In the genomic region with DNA sequence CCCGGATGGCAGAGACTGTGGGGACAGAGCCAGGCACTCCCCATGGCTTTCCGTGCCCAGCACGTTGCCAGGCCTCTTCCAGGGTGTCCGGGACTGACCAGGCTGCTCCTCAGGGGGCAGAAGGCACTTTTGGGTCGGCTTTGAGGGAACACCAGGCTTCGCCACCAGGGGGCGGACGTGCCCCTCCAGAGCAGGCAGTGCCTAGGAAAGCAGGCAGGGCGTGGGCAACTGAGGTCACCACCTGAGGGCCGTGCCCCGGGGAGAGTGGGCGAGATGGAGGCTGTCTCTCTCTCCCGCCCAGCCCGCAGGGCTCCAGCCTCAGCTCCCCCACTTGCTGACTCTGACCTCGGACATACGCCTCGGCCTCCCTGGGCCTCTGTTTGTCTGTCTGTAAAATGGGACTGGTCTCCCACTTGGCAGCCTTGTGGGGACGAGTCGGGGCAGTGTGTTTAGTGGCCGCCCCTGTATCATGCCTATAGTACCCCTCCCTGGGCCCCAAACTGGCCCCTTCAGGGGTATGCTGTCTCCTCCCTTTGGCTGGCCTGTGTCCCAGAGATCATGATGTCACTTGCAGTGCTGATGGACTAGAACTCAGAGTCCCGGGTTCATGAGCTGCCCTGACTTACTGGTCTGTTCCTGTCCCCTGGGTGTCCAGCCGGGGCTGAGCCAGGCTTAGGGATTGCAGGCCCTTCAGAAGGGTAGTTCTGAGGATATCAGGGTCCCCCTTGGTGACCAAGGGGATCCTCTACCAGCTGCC, we compare ENCODE assay signal across 9 cellular contexts. TPM values are rescaled to one million over a fixed set of nuclear protein-coding genes. Genes with fewer than 3 reads are reported as not detected.
A peak's percentile ranks its signal among the peaks of the same experiment; 100 is the strongest.
DNase-seq lines count a peak whose midpoint lies in the region; ATAC-seq and TF ChIP-seq lines count a peak whose summit lies in the region.
"Had no signal": no experiment of that assay in that cellular context is flagged by ENCODE, and none has a peak within 500 bp of the region (broad histone marks: within the 10 kb centered on the region; RNA-seq: fewer than 3 reads in every experiment).

No MANE protein-coding gene starts in this region.

- H3K36me3 ChIP-seq in left ventricle myocardium inferior: no peaks in the 10 kb centered on the region
- no peaks in the 10 kb centered on the region for H3K36me3 ChIP-seq in gastrocnemius medialis

- H3K27me3 ChIP-seq in left ventricle myocardium inferior (ENCODE audit: low read depth) (peaks cover 33% of the 10 kb centered on the region), gastrocnemius medialis (peaks cover 4 to 12% (median 7%) of the 10 kb centered on the region in 3 donors)

- H3K27ac ChIP-seq in left ventricle myocardium inferior (replicated peaks) (no peak overlapping the region), gastrocnemius medialis (no peak overlapping the region)

- CTCF ChIA-PET in Calu3 (lab: Charles Lee): no interaction called here

- no peak overlapping the region for H3K4me3 Mint-ChIP-seq in Calu3 (ENCODE audit: low read depth, unreplicated experiment)
- H3K4me3 Mint-ChIP-seq in activated naive CD8-positive, alpha-beta T cell treated with anti-CD3 and anti-CD28 coated beads, Interleukin-2, amount 50 U/mL, for 24 hours: no peak overlapping the region
- H3K4me3 Mint-ChIP-seq: T-helper 1 cell treated with Interleukin-12 subunit alpha and Interleukin-12 subunit beta and Interleukin-4 antibody, amounts not matched to agents 30 μg/mL and 1 μg/mL, for 36 hours had no signal

- TF ChIP-seq POLR2A in gastrocnemius medialis (IDR thresholded peaks at IDR 0.05): no peak

- TF ChIP-seq CTCF in Calu3 (IDR thresholded peaks at IDR 0.05; ENCODE audit: unreplicated experiment) (peak; percentile 93), left ventricle myocardium inferior (IDR thresholded peaks at IDR 0.05; ENCODE audit: borderline replicate concordance) (peak; percentile 92), gastrocnemius medialis (IDR thresholded peaks at IDR 0.05 in 4 of 5, conservative IDR thresholded peaks at IDR 0.05 in 1 of 5) (peak; percentile 60 to 87 (median 85))

- DNase-seq in Calu3: peak; percentile 92
- peak in 70 of 76 experiments; percentile 13 to 86 (median 66) for DNase-seq in HUDEP-2 (lab: John Stamatoyannopoulos, UW; ENCODE audit: unreplicated experiment in 76 of 76)
- DNase-seq in T-helper 1 cell: peak; percentile 69 to 84 (median 77)
- peak; percentile 91 for DNase-seq in activated naive CD8-positive, alpha-beta T cell treated with anti-CD3 and anti-CD28 coated beads, Interleukin-2, amount 50 U/mL, for 24 hours
- DNase-seq in left ventricle myocardium inferior: peak; percentile 77
- peak in 1 of 2 donors; percentile 47 for DNase-seq in gastrocnemius medialis
- DNase-seq in cerebellar nuclear complex (lab: John Stamatoyannopoulos, UW): no peak

- BruUV-seq in Calu3 (replicated peaks; lab: Mats Ljungman, UMichigan): no TSS peak

- H3K27me3 Mint-ChIP-seq in Calu3 (ENCODE audit: unreplicated experiment): peaks cover 14% of the 10 kb centered on the region
- H3K27me3 Mint-ChIP-seq in activated naive CD8-positive, alpha-beta T cell treated with anti-CD3 and anti-CD28 coated beads, Interleukin-2, amount 50 U/mL, for 24 hours: no peaks in the 10 kb centered on the region

- intact Hi-C loops in Calu3 (cut with micrococcal nuclease; ENCODE audit: unreplicated experiment) (loop anchor here (2.0 kb wide), 1 partner anchor 39 kb away; no protein-coding TSS in a partner anchor), left ventricle myocardium inferior (cut with micrococcal nuclease) (no loop called here), gastrocnemius medialis (cut with DNase I; ENCODE audit: low total_unique reads) (loop anchor here (1.0 kb wide), 1 partner anchor 38 kb away; no protein-coding TSS in a partner anchor)

- peak; percentile 61 for ATAC-seq in activated naive CD8-positive, alpha-beta T cell treated with anti-CD3 and anti-CD28 coated beads, Interleukin-2, amount 50 U/mL, for 24 hours
- ATAC-seq in gastrocnemius medialis: peak in 1 of 2 donors; percentile 40
- ATAC-seq in HG03378 (IDR thresholded peaks at IDR 0.05; ENCODE audit: unreplicated experiment): no peak

- H3K4me3 ChIP-seq in left ventricle myocardium inferior (no peak overlapping the region), gastrocnemius medialis (no peak overlapping the region)

- no peak overlapping the region for H3K27ac Mint-ChIP-seq in Calu3 (ENCODE audit: unreplicated experiment)
- H3K27ac Mint-ChIP-seq in activated naive CD8-positive, alpha-beta T cell treated with anti-CD3 and anti-CD28 coated beads, Interleukin-2, amount 50 U/mL, for 24 hours: no peak overlapping the region
- H3K27ac Mint-ChIP-seq: T-helper 1 cell treated with Interleukin-12 subunit alpha and Interleukin-12 subunit beta and Interleukin-4 antibody, amounts not matched to agents 30 μg/mL and 1 μg/mL, for 36 hours had no signal

- H3K36me3 Mint-ChIP-seq in Calu3 (ENCODE audit: insufficient read depth, unreplicated experiment): peaks cover 6% of the 10 kb centered on the region
- no peaks in the 10 kb centered on the region for H3K36me3 Mint-ChIP-seq in activated naive CD8-positive, alpha-beta T cell treated with anti-CD3 and anti-CD28 coated beads, Interleukin-2, amount 50 U/mL, for 24 hours (ENCODE audit: low read depth)

- H3K9me3 Mint-ChIP-seq in Calu3 (ENCODE audit: low read depth, unreplicated experiment): no peaks in the 10 kb centered on the region
- no peaks in the 10 kb centered on the region for H3K9me3 Mint-ChIP-seq in activated naive CD8-positive, alpha-beta T cell treated with anti-CD3 and anti-CD28 coated beads, Interleukin-2, amount 50 U/mL, for 24 hours
- H3K9me3 Mint-ChIP-seq: T-helper 1 cell treated with Interleukin-12 subunit alpha and Interleukin-12 subunit beta and Interleukin-4 antibody, amounts not matched to agents 30 μg/mL and 1 μg/mL, for 36 hours had no signal

- peaks cover 3% of the 10 kb centered on the region for H3K4me1 ChIP-seq in left ventricle myocardium inferior
- H3K4me1 ChIP-seq in gastrocnemius medialis: no peaks in the 10 kb centered on the region

- H3K4me1 Mint-ChIP-seq in Calu3 (ENCODE audit: low read depth, unreplicated experiment): no peaks in the 10 kb centered on the region
- peaks cover 13% of the 10 kb centered on the region for H3K4me1 Mint-ChIP-seq in activated naive CD8-positive, alpha-beta T cell treated with anti-CD3 and anti-CD28 coated beads, Interleukin-2, amount 50 U/mL, for 24 hours

- in situ Hi-C loops in gastrocnemius medialis (cut with MboI; ENCODE audit: low sequenced_read_pairs in 4 of 4): loop anchor here in 2 of 4 donors (5.0 kb wide), 2 partner anchors 35 to 40 kb away; no protein-coding TSS in a partner anchor

- H3K9me3 ChIP-seq in left ventricle myocardium inferior (replicated peaks) (no peaks in the 10 kb centered on the region), gastrocnemius medialis (no peaks in the 10 kb centered on the region)

RNA-seq across cellular contexts. Expression of a gene that starts 4.4 kb away (rescaled TPM):
- 12.5 and 14.1 TPM in 2 replicates for total RNA-seq in Calu3 (2022)
- total RNA-seq in left ventricle myocardium inferior: 2.9 TPM
- 10 to 100 TPM in 1 of 4 donors, 1 to 10 TPM in 2, under 1 TPM in 1; 0.34 to 15.2 (median 1.3) TPM for total RNA-seq in gastrocnemius medialis

RNA-seq across cellular contexts. Expression of a gene that starts 54.8 kb away (rescaled TPM):
- total RNA-seq in Calu3 (2022) (124 and 127 TPM in 2 replicates), left ventricle myocardium inferior (not detected), gastrocnemius medialis (not detected)

Comparison
In these comparisons a context has a peak if more than half of its experiments do, and no peak if none do; other contexts are left out.
1. DNase-seq: peak in Calu3 (single experiment), HUDEP-2 (70 of 76), T-helper 1 cell (5 of 5), activated naive CD8-positive, alpha-beta T cell treated with anti-CD3 and anti-CD28 coated beads, Interleukin-2, amount 50 U/mL, for 24 hours (single experiment) and left ventricle myocardium inferior (single experiment); none in cerebellar nuclear complex (0 of 2).
2. RNA of a gene that starts 54.8 kb away (total RNA-seq): 124 to 127 TPM in Calu3; not detected in left ventricle myocardium inferior (single experiment) and not detected in gastrocnemius medialis; every median in the first group is over 100 times any median in the second.
3. Peak in every context shown above with its lines, with median percentiles within 50 percentile points of each other: CTCF ChIP-seq.